In genomic region chr4:113090954-113091353, GRCh38 we compare ENCODE assay signal across 26 cellular contexts. TPM values are rescaled to one million over a fixed set of nuclear protein-coding genes. Genes with fewer than 3 reads are reported as not detected.
"Had no signal": no experiment of that assay in that cellular context is flagged by ENCODE, and none has a peak within 500 bp of the region (broad histone marks: within the 10 kb centered on the region; RNA-seq: fewer than 3 reads in every experiment).

No MANE protein-coding gene starts in this region.

- ATAC-seq: effector memory CD8-positive, alpha-beta T cell; esophagus mucosa; gastrocnemius medialis; heart right ventricle; left cardiac atrium; left lung; left ventricle myocardium superior; lower lobe of right lung; naive thymus-derived CD4-positive, alpha-beta T cell had no signal

- H3K27ac ChIP-seq: colonic mucosa, epithelial cell of prostate, esophagus squamous epithelium, gastrocnemius medialis, heart right ventricle, left lung, lower lobe of right lung had no signal

- FAIRE-seq: endometrium, islet of Langerhans, keratinocyte had no signal

- H3K4me3 ChIP-seq: colonic mucosa, esophagus squamous epithelium, gastrocnemius medialis, heart right ventricle, left lung, lower lobe of right lung had no signal

- H3K27me3 ChIP-seq: colonic mucosa, esophagus squamous epithelium, gastrocnemius medialis, heart right ventricle, left lung had no signal

- H3K36me3 ChIP-seq: colonic mucosa, esophagus squamous epithelium, gastrocnemius medialis, heart right ventricle, left lung, lower lobe of right lung had no signal

- DNase-seq: colonic mucosa; cortex of kidney; effector CD8-positive, alpha-beta T cell; effector memory CD8-positive, alpha-beta T cell; endodermal cell; erythroblast; esophagus squamous epithelium; foreskin fibroblast; foreskin melanocyte; gastrocnemius medialis; glutamatergic neuron; head of caudate nucleus; heart right ventricle; hippocampal formation; left cardiac atrium; left lung; left ventricle myocardium superior; lower lobe of right lung; mesenchymal stem cell; midbrain; naive thymus-derived CD4-positive, alpha-beta T cell had no signal

- H3K4me1 ChIP-seq: colonic mucosa, esophagus squamous epithelium, left lung, lower lobe of right lung had no signal

- H3K9me3 ChIP-seq: colonic mucosa, esophagus squamous epithelium, gastrocnemius medialis, heart right ventricle, left lung, lower lobe of right lung had no signal

RNA-seq across cellular contexts. Expression of gene ANK2, which starts 41.5 kb away (rescaled TPM):
- polyA plus RNA-seq: naive thymus-derived CD4-positive, alpha-beta T cell had no signal
